ENCODE assay signal across 8 cellular contexts in the genomic region with DNA sequence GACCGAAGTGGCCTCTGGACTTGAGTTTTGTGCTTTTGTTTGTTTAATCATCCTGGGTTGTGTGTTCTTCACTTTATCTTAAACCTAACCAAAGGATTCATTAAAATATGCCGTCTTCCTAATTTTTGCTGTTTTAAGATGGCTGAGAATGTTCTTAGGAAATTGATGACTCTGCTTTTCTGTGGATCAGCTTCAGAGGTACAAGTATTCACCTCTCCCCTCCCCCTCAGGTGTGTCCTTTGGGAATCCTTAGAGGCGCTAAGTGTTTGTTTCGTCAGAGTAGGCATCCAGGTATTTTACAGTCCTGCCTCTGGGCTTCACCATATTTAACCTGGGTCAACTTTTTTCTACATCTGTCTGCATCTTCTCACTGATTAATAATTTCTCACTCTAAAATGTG. TPM values are rescaled to one million over a fixed set of nuclear protein-coding genes. Genes with fewer than 3 reads are reported as not detected.
A peak's percentile ranks its signal among the peaks of the same experiment; 100 is the strongest.
DNase-seq lines count a peak whose midpoint lies in the region; ATAC-seq, FAIRE-seq and TF ChIP-seq lines count a peak whose summit lies in the region.

No MANE protein-coding gene starts in this region.

- ATAC-seq in gastroesophageal sphincter (no peak), GM21723 (IDR thresholded peaks at IDR 0.05; ENCODE audit: unreplicated experiment) (no peak), HG03460 (IDR thresholded peaks at IDR 0.05; ENCODE audit: unreplicated experiment) (no peak), HG02970 (IDR thresholded peaks at IDR 0.05; ENCODE audit: low FRiP score, unreplicated experiment) (no peak)

- DNase-seq in NCI-H1417 (lab: John Stamatoyannopoulos, UW) (peak; percentile 49 to 68 (median 68)), NCI-H1417 treated with DMSO at 0.1 percent for 48 hours (lab: John Stamatoyannopoulos, UW) (no peak), SK-N-MC (ENCODE audit: low read depth, low spot score) (no peak), small intestine (peak; percentile 40)

- 60 to 61% methylated on average over 3 to 4 of the region's 4 CpGs for WGBS in gastroesophageal sphincter (ENCODE audit: low coverage in 1 of 2), 2 donors
- WGBS in small intestine, 3 donors: 5 to 48% (median 22%) methylated on average over 4 of the region's 4 CpGs

- peak overlapping the region; percentile 62 for H3K9ac ChIP-seq in SK-N-MC (ENCODE audit: insufficient read length)

- TF ChIP-seq POLR2A in gastroesophageal sphincter (IDR thresholded peaks at IDR 0.05): no peak

- TF ChIP-seq CTCF in gastroesophageal sphincter (IDR thresholded peaks at IDR 0.05): no peak

- H3K27ac ChIP-seq in SK-N-MC (no peak overlapping the region), gastroesophageal sphincter (peak overlapping the region; percentile 86 to 100 (median 96)), small intestine (ENCODE audit: low read depth in 1 of 2, low read length in 1 of 2) (peak overlapping the region in 1 of 2 donors; percentile 99)

- H3K36me3 ChIP-seq in SK-N-MC (ENCODE audit: insufficient read depth, low read length) (no peaks in the 10 kb centered on the region), gastroesophageal sphincter (no peaks in the 10 kb centered on the region), small intestine (ENCODE audit: control insufficient read depth in 2 of 2, insufficient read depth in 2 of 2, low read length in 2 of 2) (no peaks in the 10 kb centered on the region)

- FAIRE-seq in small intestine (lab: Jason Lieb, UNC): no peak

- H3K27me3 ChIP-seq in gastroesophageal sphincter (no peaks in the 10 kb centered on the region), small intestine (ENCODE audit: control insufficient read depth in 2 of 2, insufficient read depth in 2 of 2, low read length in 2 of 2) (no peaks in the 10 kb centered on the region)

- H3K4me3 ChIP-seq in SK-N-MC (peak overlapping the region; percentile 91), gastroesophageal sphincter (peak overlapping the region; percentile 45 to 84), small intestine (ENCODE audit: low read depth in 1 of 2, low read length in 2 of 2) (peak overlapping the region in 1 of 2 donors; percentile 64)

- H3K4me1 ChIP-seq in gastroesophageal sphincter (peaks cover 0 to 51% (median 3%) of the 10 kb centered on the region in 3 donors), small intestine (ENCODE audit: control insufficient read depth in 2 of 2, insufficient read depth in 1 of 2, low read depth in 1 of 2, low read length in 1 of 2) (peaks cover 2 to 6% of the 10 kb centered on the region in 2 donors)

- TF ChIP-seq EP300 in gastroesophageal sphincter (IDR thresholded peaks at IDR 0.05): no peak

- no peaks in the 10 kb centered on the region for H3K9me3 ChIP-seq in SK-N-MC (ENCODE audit: low read depth, low read length)
- no peaks in the 10 kb centered on the region for H3K9me3 ChIP-seq in gastroesophageal sphincter
- H3K9me3 ChIP-seq in small intestine (ENCODE audit: control insufficient read depth, low read depth): no peaks in the 10 kb centered on the region

RNA-seq across cellular contexts. Expression of a gene that starts 1.1 kb away (rescaled TPM):
- total RNA-seq in gastroesophageal sphincter: 10 to 100 TPM; 14.3 to 25.8 (median 19.8) TPM
- 1 to 10 TPM; 8.1 to 8.6 (median 8.5) TPM for polyA plus RNA-seq in small intestine

Comparison
In these comparisons a context has a peak if more than half of its experiments do, and no peak if none do; other contexts are left out.
1. DNase-seq: peak in NCI-H1417 (3 of 3) and small intestine (single experiment); none in NCI-H1417 treated with DMSO at 0.1 percent for 48 hours (single experiment) and SK-N-MC (single experiment).